In genomic region chr7:127776776-127777390, GRCh38 we compare ENCODE assay signal across 13 cellular contexts.
DNase-seq lines count a peak whose midpoint lies in the region; ATAC-seq and TF ChIP-seq lines count a peak whose summit lies in the region.
"Had no signal": no experiment of that assay in that cellular context is flagged by ENCODE, and none has a peak within 500 bp of the region (broad histone marks: within the 10 kb centered on the region; RNA-seq: fewer than 3 reads in every experiment).

No MANE protein-coding gene starts in this region.

- H3K27ac ChIP-seq in VCaP = peak overlapping the region; percentile 23; the same call in 1 of the 2 replicates

- TF ChIP-seq CTCF in VCaP (conservative IDR thresholded peaks at IDR 0.05) = no peak

- DNase-seq in HCEC 1CT (peak; percentile 88), hepatic stellate cell (ENCODE audit: low spot score) (peak; percentile 74), stromal cell of bone marrow (ENCODE audit: low read depth) (peak; percentile 72), NCI-H1092 treated with DMSO at 0.1 percent for 48 hours (lab: John Stamatoyannopoulos, UW) (no peak), NOMO-1 treated with DMSO at 0.1 percent for 48 hours (lab: John Stamatoyannopoulos, UW; ENCODE audit: unreplicated experiment) (no peak)
- DNase-seq: activated naive CD8-positive, alpha-beta T cell treated with anti-CD3 and anti-CD28 coated beads, Interleukin-2, amount 50 U/mL, for 24 hours; DMS53; NCI-H1105 treated with DMSO at 0.1 percent for 48 hours; NCI-H510A treated with DMSO at 0.1 percent for 48 hours had no signal

- ATAC-seq in HG02759 (IDR thresholded peaks at IDR 0.05; ENCODE audit: unreplicated experiment) = no peak
- ATAC-seq: activated naive CD8-positive, alpha-beta T cell treated with anti-CD3 and anti-CD28 coated beads, Interleukin-2, amount 50 U/mL, for 24 hours; Right ventricle myocardium inferior; WTC11 had no signal

Comparison
In these comparisons a context has a peak if more than half of its experiments do, and no peak if none do; other contexts are left out.
1. DNase-seq: peak in HCEC 1CT (single experiment), hepatic stellate cell (single experiment) and stromal cell of bone marrow (single experiment); none in NCI-H1092 treated with DMSO at 0.1 percent for 48 hours (single experiment) and NOMO-1 treated with DMSO at 0.1 percent for 48 hours (single experiment).